In the genomic region with DNA sequence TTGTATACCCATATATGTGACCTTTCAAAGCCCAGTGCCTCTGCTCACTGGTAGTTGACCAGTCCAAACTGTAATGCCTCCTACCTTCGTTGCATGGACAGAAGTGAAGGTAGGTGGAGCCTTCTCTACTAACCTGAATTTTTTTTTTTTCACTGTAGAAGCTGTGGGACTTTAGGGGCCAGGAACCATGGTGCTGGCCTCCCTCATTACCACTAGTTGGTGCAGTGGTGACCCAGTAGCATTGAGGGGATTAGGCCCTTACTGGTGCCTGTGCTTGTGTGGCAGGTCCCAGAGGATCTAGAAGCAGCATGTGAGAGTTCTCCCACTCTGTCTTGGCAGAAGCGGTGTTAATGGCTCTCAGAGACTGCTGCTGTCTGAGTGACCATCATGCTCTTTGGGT, we compare ENCODE assay signal across 1 cellular context.
TF ChIP-seq lines count a peak whose summit lies in the region.

No MANE protein-coding gene starts in this region.

TF ChIP-seq in GM12878, 131 proteins besides CTCF, POLR2A, EP300 and RAD21:
- no peak for TF ChIP-seq EED (IDR thresholded peaks at IDR 0.05; ENCODE audit: low read depth)
- TF ChIP-seq MXI1 (IDR thresholded peaks at IDR 0.05; ENCODE audit: low read depth, low read length) = no peak
- no peak for TF ChIP-seq CBX3 (IDR thresholded peaks at IDR 0.05; ENCODE audit: borderline replicate concordance, low read depth)
- TF ChIP-seq NFXL1 (IDR thresholded peaks at IDR 0.05; ENCODE audit: borderline replicate concordance) = no peak
